ENCODE assay signal across 1 cellular context in the genomic region with DNA sequence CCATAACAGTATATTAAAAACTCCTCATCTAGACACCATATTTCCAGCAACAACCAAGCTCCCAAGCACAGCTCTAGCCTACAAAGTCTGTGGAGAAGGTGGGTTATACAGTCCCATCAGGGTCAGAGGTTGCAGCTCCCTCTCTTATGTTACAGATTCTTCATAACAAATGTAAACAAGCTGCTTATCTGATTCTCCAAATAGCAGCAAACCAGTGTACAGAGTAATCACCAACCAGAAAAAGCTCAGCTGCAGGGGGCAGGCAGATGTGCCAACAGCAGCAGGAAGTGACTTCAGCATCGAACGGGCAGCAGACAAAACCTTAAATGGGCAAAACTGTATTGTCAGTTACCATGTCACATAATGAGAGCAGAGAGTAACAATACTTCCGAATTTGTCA.
TF ChIP-seq lines count a peak whose summit lies in the region.

No MANE protein-coding gene starts in this region.

TF ChIP-seq in HepG2, 621 proteins besides CTCF, POLR2A, EP300 and RAD21 (continued from another document):
- TF ChIP-seq ZNF12 (CRISPR knock-in tag; IDR thresholded peaks at IDR 0.05) (no peak), FOXP1 (IDR thresholded peaks at IDR 0.05) (no peak), FOXP1 (CRISPR knock-in tag; IDR thresholded peaks at IDR 0.05) (peak; percentile 60; the same call in 1 of the 2 replicates), FOSL2 (CRISPR knock-in tag; IDR thresholded peaks at IDR 0.05) (peak; percentile 49; the same call in 1 of the 2 replicates), FOXA3 (CRISPR knock-in tag; IDR thresholded peaks at IDR 0.05) (peak; percentile 88), MIER2 (CRISPR knock-in tag; IDR thresholded peaks at IDR 0.05) (no peak), SALL1 (CRISPR knock-in tag; IDR thresholded peaks at IDR 0.05) (peak; percentile 74), PRMT3 (CRISPR knock-in tag; IDR thresholded peaks at IDR 0.05; ENCODE audit: borderline replicate concordance, low read depth) (no peak), THAP11 (CRISPR knock-in tag; IDR thresholded peaks at IDR 0.05) (0 out of 2 replicates have a peak, but pooled peaks have one; percentile 20), SRF (IDR thresholded peaks at IDR 0.05; ENCODE audit: low read depth, low read length) (peak; percentile 52; the same call in 1 of the 2 replicates), KDM2A (CRISPR knock-in tag; IDR thresholded peaks at IDR 0.05; ENCODE audit: borderline replicate concordance, low read depth) (0 out of 2 replicates have a peak, but pooled peaks have one; percentile 23), ATF1 (CRISPR knock-in tag; IDR thresholded peaks at IDR 0.05) (0 out of 2 replicates have a peak, but pooled peaks have one; percentile 20), NR2C2 (CRISPR knock-in tag; IDR thresholded peaks at IDR 0.05; ENCODE audit: borderline replicate concordance) (peak; percentile 20; the same call in 1 of the 2 replicates), TAF1 (CRISPR knock-in tag; IDR thresholded peaks at IDR 0.05) (no peak), GABPA (IDR thresholded peaks at IDR 0.05; ENCODE audit: low read depth, low read length) (no peak), GABPA (CRISPR knock-in tag; IDR thresholded peaks at IDR 0.05; ENCODE audit: low read depth) (peak; percentile 85), ZFP37 (CRISPR knock-in tag; IDR thresholded peaks at IDR 0.05; ENCODE audit: borderline replicate concordance) (no peak), ZNF629 (CRISPR knock-in tag; conservative IDR thresholded peaks at IDR 0.05) (no peak), CEBPG (CRISPR knock-in tag; IDR thresholded peaks at IDR 0.05) (peak; percentile 19; the same call in 1 of the 2 replicates), PRPF4 (IDR thresholded peaks at IDR 0.05; ENCODE audit: low read depth, low read length, poor library complexity, severe bottlenecking) (no peak), ZNF792 (CRISPR knock-in tag; IDR thresholded peaks at IDR 0.05) (no peak), ZNF10 (CRISPR knock-in tag; IDR thresholded peaks at IDR 0.05; ENCODE audit: borderline replicate concordance, low read depth) (no peak), GABPB1 (CRISPR knock-in tag; IDR thresholded peaks at IDR 0.05) (peak; percentile 66; the same call in 1 of the 2 replicates), SOX5 (CRISPR knock-in tag; IDR thresholded peaks at IDR 0.05; ENCODE audit: borderline replicate concordance) (peak; percentile 44; the same call in 1 of the 2 replicates), FOXA1 (IDR thresholded peaks at IDR 0.05) (no peak), FOXA1 (CRISPR knock-in tag; IDR thresholded peaks at IDR 0.05) (peak; percentile 59; the same call in 1 of the 2 replicates), CEBPB (IDR thresholded peaks at IDR 0.05; ENCODE audit: borderline replicate concordance, low read depth, low read length) (peak; percentile 34; the same call in 1 of the 2 replicates), ZNF331 (CRISPR knock-in tag; IDR thresholded peaks at IDR 0.05) (peak; percentile 23; the same call in 1 of the 2 replicates), MATR3 (CRISPR knock-in tag; IDR thresholded peaks at IDR 0.05) (no peak), ZMYM4 (CRISPR knock-in tag; IDR thresholded peaks at IDR 0.05) (peak; percentile 52), BCL6 (CRISPR knock-in tag; IDR thresholded peaks at IDR 0.05) (peak; percentile 53), NFIB (CRISPR knock-in tag; IDR thresholded peaks at IDR 0.05; ENCODE audit: borderline replicate concordance) (no peak), STAT5B (CRISPR knock-in tag; IDR thresholded peaks at IDR 0.05) (no peak), NR2F2 (IDR thresholded peaks at IDR 0.05; ENCODE audit: borderline replicate concordance, low read depth) (peak; percentile 62; the same call in 1 of the 2 replicates), ZKSCAN8 (CRISPR knock-in tag; IDR thresholded peaks at IDR 0.05; ENCODE audit: borderline replicate concordance) (no peak), RXRB (CRISPR knock-in tag; IDR thresholded peaks at IDR 0.05; ENCODE audit: borderline replicate concordance) (peak; percentile 59), ZNF878 (CRISPR knock-in tag; IDR thresholded peaks at IDR 0.05) (0 out of 2 replicates have a peak, but pooled peaks have one; percentile 66), SOX6 (IDR thresholded peaks at IDR 0.05) (no peak), SOX6 (CRISPR knock-in tag; IDR thresholded peaks at IDR 0.05) (0 out of 2 replicates have a peak, but pooled peaks have one; percentile 22), PPARG (CRISPR knock-in tag; conservative IDR thresholded peaks at IDR 0.05) (no peak), RARA (CRISPR knock-in tag; IDR thresholded peaks at IDR 0.05) (peak; percentile 38), SMARCC2 (IDR thresholded peaks at IDR 0.05) (no peak), ZFP82 (CRISPR knock-in tag; IDR thresholded peaks at IDR 0.05; ENCODE audit: borderline replicate concordance) (no peak), SNAI1 (CRISPR knock-in tag; IDR thresholded peaks at IDR 0.05; ENCODE audit: borderline replicate concordance) (no peak), SP5 (CRISPR knock-in tag; IDR thresholded peaks at IDR 0.05; ENCODE audit: borderline replicate concordance, low read depth) (no peak), NONO (IDR thresholded peaks at IDR 0.05) (no peak), NONO (CRISPR knock-in tag; conservative IDR thresholded peaks at IDR 0.05) (no peak)
- TF ChIP-seq, protein P1, sequence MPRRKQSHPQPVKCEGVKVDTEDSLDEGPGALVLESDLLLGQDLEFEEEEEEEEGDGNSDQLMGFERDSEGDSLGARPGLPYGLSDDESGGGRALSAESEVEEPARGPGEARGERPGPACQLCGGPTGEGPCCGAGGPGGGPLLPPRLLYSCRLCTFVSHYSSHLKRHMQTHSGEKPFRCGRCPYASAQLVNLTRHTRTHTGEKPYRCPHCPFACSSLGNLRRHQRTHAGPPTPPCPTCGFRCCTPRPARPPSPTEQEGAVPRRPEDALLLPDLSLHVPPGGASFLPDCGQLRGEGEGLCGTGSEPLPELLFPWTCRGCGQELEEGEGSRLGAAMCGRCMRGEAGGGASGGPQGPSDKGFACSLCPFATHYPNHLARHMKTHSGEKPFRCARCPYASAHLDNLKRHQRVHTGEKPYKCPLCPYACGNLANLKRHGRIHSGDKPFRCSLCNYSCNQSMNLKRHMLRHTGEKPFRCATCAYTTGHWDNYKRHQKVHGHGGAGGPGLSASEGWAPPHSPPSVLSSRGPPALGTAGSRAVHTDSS (CRISPR knock-in tag; conservative IDR thresholded peaks at IDR 0.05) = no peak
- TF ChIP-seq, protein P2, sequence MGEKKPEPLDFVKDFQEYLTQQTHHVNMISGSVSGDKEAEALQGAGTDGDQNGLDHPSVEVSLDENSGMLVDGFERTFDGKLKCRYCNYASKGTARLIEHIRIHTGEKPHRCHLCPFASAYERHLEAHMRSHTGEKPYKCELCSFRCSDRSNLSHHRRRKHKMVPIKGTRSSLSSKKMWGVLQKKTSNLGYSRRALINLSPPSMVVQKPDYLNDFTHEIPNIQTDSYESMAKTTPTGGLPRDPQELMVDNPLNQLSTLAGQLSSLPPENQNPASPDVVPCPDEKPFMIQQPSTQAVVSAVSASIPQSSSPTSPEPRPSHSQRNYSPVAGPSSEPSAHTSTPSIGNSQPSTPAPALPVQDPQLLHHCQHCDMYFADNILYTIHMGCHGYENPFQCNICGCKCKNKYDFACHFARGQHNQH (CRISPR knock-in tag; IDR thresholded peaks at IDR 0.05) = 0 out of 2 replicates have a peak, but pooled peaks have one; percentile 22
- TF ChIP-seq, protein P3, sequence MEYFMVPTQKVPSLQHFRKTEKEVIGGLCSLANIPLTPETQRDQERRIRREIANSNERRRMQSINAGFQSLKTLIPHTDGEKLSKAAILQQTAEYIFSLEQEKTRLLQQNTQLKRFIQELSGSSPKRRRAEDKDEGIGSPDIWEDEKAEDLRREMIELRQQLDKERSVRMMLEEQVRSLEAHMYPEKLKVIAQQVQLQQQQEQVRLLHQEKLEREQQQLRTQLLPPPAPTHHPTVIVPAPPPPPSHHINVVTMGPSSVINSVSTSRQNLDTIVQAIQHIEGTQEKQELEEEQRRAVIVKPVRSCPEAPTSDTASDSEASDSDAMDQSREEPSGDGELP (IDR thresholded peaks at IDR 0.05; ENCODE audit: borderline replicate concordance, low read depth) = peak; percentile 23; the same call in 1 of the 2 replicates
- TF ChIP-seq, protein P4, sequence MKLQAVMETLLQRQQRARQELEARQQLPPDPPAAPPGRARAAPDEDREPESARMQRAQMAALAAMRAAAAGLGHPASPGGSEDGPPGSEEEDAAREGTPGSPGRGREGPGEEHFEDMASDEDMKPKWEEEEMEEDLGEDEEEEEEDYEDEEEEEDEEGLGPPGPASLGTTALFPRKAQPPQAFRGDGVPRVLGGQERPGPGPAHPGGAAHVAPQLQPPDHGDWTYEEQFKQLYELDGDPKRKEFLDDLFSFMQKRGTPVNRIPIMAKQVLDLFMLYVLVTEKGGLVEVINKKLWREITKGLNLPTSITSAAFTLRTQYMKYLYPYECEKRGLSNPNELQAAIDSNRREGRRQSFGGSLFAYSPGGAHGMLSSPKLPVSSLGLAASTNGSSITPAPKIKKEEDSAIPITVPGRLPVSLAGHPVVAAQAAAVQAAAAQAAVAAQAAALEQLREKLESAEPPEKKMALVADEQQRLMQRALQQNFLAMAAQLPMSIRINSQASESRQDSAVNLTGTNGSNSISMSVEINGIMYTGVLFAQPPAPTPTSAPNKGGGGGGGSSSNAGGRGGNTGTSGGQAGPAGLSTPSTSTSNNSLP (IDR thresholded peaks at IDR 0.05; ENCODE audit: low read depth, low read length) = peak; percentile 58; the same call in 1 of the 2 replicates
- TF ChIP-seq, protein P5, sequence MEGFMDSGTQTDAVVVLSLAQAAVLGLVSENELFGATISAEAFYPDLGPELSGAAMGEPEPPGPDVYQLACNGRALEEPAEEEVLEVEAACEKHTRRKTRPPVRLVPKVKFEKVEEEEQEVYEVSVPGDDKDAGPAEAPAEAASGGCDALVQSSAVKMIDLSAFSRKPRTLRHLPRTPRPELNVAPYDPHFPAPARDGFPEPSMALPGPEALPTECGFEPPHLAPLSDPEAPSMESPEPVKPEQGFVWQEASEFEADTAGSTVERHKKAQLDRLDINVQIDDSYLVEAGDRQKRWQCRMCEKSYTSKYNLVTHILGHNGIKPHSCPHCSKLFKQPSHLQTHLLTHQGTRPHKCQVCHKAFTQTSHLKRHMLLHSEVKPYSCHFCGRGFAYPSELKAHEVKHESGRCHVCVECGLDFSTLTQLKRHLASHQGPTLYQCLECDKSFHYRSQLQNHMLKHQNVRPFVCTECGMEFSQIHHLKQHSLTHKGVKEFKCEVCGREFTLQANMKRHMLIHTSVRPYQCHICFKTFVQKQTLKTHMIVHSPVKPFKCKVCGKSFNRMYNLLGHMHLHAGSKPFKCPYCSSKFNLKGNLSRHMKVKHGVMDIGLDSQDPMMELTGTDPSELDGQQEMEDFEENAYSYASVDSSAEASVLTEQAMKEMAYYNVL (CRISPR knock-in tag; IDR thresholded peaks at IDR 0.05; ENCODE audit: borderline replicate concordance) = no peak
- TF ChIP-seq, protein P6, sequence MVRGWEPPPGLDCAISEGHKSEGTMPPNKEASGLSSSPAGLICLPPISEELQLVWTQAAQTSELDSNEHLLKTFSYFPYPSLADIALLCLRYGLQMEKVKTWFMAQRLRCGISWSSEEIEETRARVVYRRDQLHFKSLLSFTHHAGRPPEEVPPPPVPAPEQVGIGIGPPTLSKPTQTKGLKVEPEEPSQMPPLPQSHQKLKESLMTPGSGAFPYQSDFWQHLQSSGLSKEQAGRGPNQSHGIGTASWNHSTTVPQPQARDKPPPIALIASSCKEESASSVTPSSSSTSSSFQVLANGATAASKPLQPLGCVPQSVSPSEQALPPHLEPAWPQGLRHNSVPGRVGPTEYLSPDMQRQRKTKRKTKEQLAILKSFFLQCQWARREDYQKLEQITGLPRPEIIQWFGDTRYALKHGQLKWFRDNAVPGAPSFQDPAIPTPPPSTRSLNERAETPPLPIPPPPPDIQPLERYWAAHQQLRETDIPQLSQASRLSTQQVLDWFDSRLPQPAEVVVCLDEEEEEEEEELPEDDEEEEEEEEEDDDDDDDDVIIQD (CRISPR knock-in tag; IDR thresholded peaks at IDR 0.05; ENCODE audit: low read depth) = peak; percentile 84; the same call in 1 of the 2 replicates
- TF ChIP-seq, protein P7, sequence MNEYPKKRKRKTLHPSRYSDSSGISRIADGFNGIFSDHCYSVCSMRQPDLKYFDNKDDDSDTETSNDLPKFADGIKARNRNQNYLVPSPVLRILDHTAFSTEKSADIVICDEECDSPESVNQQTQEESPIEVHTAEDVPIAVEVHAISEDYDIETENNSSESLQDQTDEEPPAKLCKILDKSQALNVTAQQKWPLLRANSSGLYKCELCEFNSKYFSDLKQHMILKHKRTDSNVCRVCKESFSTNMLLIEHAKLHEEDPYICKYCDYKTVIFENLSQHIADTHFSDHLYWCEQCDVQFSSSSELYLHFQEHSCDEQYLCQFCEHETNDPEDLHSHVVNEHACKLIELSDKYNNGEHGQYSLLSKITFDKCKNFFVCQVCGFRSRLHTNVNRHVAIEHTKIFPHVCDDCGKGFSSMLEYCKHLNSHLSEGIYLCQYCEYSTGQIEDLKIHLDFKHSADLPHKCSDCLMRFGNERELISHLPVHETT (CRISPR knock-in tag; conservative IDR thresholded peaks at IDR 0.05) = no peak
- TF ChIP-seq, protein P8, sequence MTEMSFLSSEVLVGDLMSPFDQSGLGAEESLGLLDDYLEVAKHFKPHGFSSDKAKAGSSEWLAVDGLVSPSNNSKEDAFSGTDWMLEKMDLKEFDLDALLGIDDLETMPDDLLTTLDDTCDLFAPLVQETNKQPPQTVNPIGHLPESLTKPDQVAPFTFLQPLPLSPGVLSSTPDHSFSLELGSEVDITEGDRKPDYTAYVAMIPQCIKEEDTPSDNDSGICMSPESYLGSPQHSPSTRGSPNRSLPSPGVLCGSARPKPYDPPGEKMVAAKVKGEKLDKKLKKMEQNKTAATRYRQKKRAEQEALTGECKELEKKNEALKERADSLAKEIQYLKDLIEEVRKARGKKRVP (CRISPR knock-in tag; IDR thresholded peaks at IDR 0.05) = 0 out of 4 replicates have a peak, but pooled peaks of 1 of the 2 experiments have one; percentile 25
